In the genomic region with DNA sequence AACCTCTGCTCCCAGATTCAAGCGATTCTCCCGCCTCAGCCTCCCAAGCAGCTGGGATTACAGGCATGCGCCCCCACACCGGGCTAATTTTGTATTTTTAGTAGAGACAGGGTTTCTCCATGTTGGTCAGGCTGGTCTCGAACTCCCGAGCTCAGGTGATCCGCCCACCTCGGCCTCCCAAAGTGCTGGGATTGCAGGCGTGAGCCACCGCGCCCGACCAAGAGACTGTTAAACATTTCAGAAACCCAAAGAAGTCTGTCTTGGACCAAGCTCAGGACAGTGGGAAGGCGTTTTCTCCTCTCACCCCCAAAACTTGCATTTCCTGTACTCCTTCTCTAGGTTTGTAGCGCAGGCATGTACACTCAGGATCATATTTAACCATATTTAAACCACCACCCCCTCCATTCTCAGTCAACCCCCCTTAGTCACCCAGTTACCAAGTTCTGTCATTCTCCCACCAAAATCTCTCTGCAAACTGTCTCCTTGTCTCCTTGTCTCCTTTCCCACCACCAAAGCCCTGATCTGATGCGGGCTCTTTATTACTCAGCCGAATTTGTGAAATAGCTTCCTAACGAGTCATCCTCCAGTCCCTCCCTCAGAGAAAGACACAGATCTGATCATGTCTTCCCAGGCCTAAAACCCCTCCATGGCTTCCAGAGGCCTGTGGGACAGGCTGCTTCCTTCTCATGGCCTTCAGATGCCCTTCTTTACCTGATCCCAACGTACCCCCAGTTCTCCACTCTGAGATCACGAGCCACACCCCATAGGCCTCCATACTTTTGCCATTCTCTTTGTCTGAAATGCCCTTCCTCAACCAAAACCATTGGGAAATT, we compare ENCODE assay signal across 1 cellular context.
TF ChIP-seq lines count a peak whose summit lies in the region.

No MANE protein-coding gene starts in this region.

TF ChIP-seq in SK-N-SH, 30 proteins besides CTCF, POLR2A, EP300 and RAD21:
- TF ChIP-seq REST (IDR thresholded peaks at IDR 0.05; ENCODE audit: low read depth, low read length), result no peak
- no peak for TF ChIP-seq FOXM1 (IDR thresholded peaks at IDR 0.05; ENCODE audit: low read depth)
- TF ChIP-seq CHD2 (IDR thresholded peaks at IDR 0.05; ENCODE audit: low read length, partially characterized antibody), result no peak
- TF ChIP-seq EZH2phosphoT487 (IDR thresholded peaks at IDR 0.05; ENCODE audit: borderline replicate concordance, low read depth), result no peak
- TF ChIP-seq FOSL2 (IDR thresholded peaks at IDR 0.05; ENCODE audit: borderline replicate concordance, low read depth), result peak; percentile 94
- TF ChIP-seq, protein P1, sequence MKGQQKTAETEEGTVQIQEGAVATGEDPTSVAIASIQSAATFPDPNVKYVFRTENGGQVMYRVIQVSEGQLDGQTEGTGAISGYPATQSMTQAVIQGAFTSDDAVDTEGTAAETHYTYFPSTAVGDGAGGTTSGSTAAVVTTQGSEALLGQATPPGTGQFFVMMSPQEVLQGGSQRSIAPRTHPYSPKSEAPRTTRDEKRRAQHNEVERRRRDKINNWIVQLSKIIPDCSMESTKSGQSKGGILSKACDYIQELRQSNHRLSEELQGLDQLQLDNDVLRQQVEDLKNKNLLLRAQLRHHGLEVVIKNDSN (IDR thresholded peaks at IDR 0.05; ENCODE audit: borderline replicate concordance, low read depth), result 0 out of 2 replicates have a peak, but pooled peaks have one; percentile 27
- TF ChIP-seq POLR2AphosphoS5 (IDR thresholded peaks at IDR 0.05; ENCODE audit: low read depth, low read length), result peak; percentile 60
- TF ChIP-seq ELF1 (IDR thresholded peaks at IDR 0.05), result no peak
- TF ChIP-seq MEF2A (IDR thresholded peaks at IDR 0.05; ENCODE audit: borderline replicate concordance, low read depth), result 0 out of 2 replicates have a peak, but pooled peaks have one; percentile 16
- TF ChIP-seq TCF12 (IDR thresholded peaks at IDR 0.05), result peak; percentile 67
- TF ChIP-seq SMC3 (IDR thresholded peaks at IDR 0.05; ENCODE audit: low read depth, low read length), result no peak
- peak; percentile 93 for TF ChIP-seq JUND (IDR thresholded peaks at IDR 0.05)
- TF ChIP-seq FOXJ3 (CRISPR knock-in tag; IDR thresholded peaks at IDR 0.05), result no peak
- no peak for TF ChIP-seq RFX5 (IDR thresholded peaks at IDR 0.05; ENCODE audit: low read length)
- TF ChIP-seq USF2 (IDR thresholded peaks at IDR 0.05; ENCODE audit: borderline replicate concordance, low read depth, low read length), result no peak
- peak; percentile 59 for TF ChIP-seq YY1 (IDR thresholded peaks at IDR 0.05; ENCODE audit: low read depth)
- peak; percentile 33; the same call in 1 of the 2 replicates for TF ChIP-seq NFIC (IDR thresholded peaks at IDR 0.05; ENCODE audit: borderline replicate concordance)
- TF ChIP-seq TEAD4 (IDR thresholded peaks at IDR 0.05; ENCODE audit: borderline replicate concordance, insufficient read depth), result peak; percentile 95
- peak; percentile 66; the same call in 1 of the 2 replicates for TF ChIP-seq MAX (IDR thresholded peaks at IDR 0.05; ENCODE audit: low read depth)
- TF ChIP-seq, protein P2, sequence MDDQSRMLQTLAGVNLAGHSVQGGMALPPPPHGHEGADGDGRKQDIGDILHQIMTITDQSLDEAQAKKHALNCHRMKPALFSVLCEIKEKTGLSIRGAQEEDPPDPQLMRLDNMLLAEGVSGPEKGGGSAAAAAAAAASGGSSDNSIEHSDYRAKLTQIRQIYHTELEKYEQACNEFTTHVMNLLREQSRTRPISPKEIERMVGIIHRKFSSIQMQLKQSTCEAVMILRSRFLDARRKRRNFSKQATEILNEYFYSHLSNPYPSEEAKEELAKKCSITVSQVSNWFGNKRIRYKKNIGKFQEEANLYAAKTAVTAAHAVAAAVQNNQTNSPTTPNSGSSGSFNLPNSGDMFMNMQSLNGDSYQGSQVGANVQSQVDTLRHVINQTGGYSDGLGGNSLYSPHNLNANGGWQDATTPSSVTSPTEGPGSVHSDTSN (IDR thresholded peaks at IDR 0.05), result peak; percentile 73
- no peak for TF ChIP-seq GATA2 (CRISPR knock-in tag; IDR thresholded peaks at IDR 0.05)
- TF ChIP-seq RXRA (IDR thresholded peaks at IDR 0.05; ENCODE audit: borderline replicate concordance, low read depth), result no peak; the same call in 1 of the 2 replicates
- no peak for TF ChIP-seq GABPA (IDR thresholded peaks at IDR 0.05; ENCODE audit: low read depth)
- no peak for TF ChIP-seq TAF1 (IDR thresholded peaks at IDR 0.05; ENCODE audit: borderline replicate concordance, low read depth, low read length)
- TF ChIP-seq MXI1 (IDR thresholded peaks at IDR 0.05; ENCODE audit: low read depth, low read length), result no peak
- 0 out of 2 replicates have a peak, but pooled peaks have one; percentile 20 for TF ChIP-seq SIN3A (IDR thresholded peaks at IDR 0.05; ENCODE audit: borderline replicate concordance, low read depth, low read length)
- no peak for TF ChIP-seq NRF1 (IDR thresholded peaks at IDR 0.05; ENCODE audit: low read depth, low read length)
- TF ChIP-seq IRF3 (IDR thresholded peaks at IDR 0.05; ENCODE audit: low read depth, low read length), result no peak
- no peak for TF ChIP-seq RCOR1 (IDR thresholded peaks at IDR 0.05; ENCODE audit: low read length)
- TF ChIP-seq, protein P3, sequence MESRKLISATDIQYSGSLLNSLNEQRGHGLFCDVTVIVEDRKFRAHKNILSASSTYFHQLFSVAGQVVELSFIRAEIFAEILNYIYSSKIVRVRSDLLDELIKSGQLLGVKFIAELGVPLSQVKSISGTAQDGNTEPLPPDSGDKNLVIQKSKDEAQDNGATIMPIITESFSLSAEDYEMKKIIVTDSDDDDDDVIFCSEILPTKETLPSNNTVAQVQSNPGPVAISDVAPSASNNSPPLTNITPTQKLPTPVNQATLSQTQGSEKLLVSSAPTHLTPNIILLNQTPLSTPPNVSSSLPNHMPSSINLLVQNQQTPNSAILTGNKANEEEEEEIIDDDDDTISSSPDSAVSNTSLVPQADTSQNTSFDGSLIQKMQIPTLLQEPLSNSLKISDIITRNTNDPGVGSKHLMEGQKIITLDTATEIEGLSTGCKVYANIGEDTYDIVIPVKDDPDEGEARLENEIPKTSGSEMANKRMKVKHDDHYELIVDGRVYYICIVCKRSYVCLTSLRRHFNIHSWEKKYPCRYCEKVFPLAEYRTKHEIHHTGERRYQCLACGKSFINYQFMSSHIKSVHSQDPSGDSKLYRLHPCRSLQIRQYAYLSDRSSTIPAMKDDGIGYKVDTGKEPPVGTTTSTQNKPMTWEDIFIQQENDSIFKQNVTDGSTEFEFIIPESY (IDR thresholded peaks at IDR 0.05; ENCODE audit: borderline replicate concordance, low read depth), result no peak
